Comparison of ENCODE assay signal across 11 cellular contexts in genomic region chr15:48520376-48521155, GRCh38.
DNase-seq lines count a peak whose midpoint lies in the region; ATAC-seq, FAIRE-seq and TF ChIP-seq lines count a peak whose summit lies in the region.
"Had no signal": no experiment of that assay in that cellular context is flagged by ENCODE, and none has a peak within 500 bp of the region (broad histone marks: within the 10 kb centered on the region; RNA-seq: fewer than 3 reads in every experiment).

No MANE protein-coding gene starts in this region.

- no peak overlapping the region for H3K9ac ChIP-seq in K562 (ENCODE audit: insufficient read depth in 1 of 2, low read depth in 2 of 2, low read length in 2 of 2)

- H3K36me3 ChIP-seq in K562 (ENCODE audit: control insufficient read depth, insufficient read depth, low read length) = no peaks in the 10 kb centered on the region

- no peak overlapping the region for H3K4me3 ChIP-seq in K562
- H3K4me3 ChIP-seq: thoracic aorta had no signal

- peak; percentile 46 for FAIRE-seq in K562 (lab: Jason Lieb, UNC)

- peak overlapping the region; percentile 62 for H2AFZ ChIP-seq in K562 (ENCODE audit: low read depth, low read length)

- intact Hi-C loops in K562 (cut with micrococcal nuclease) = loop anchor here (5.0 kb wide), 1 partner anchor 163 kb away; no protein-coding TSS in a partner anchor

- WGBS in K562 (ENCODE audit: insufficient coverage, low coverage, missing lambda C conversion rate) = 15% methylated on average over 15 of the region's 15 CpGs

- peak in 1 of 2 experiments; percentile 48; a peak in 2 of 4 replicates for TF ChIP-seq RAD21 in K562 (CRISPR knock-in tag; conservative IDR thresholded peaks at IDR 0.05 in 1 of 2, IDR thresholded peaks at IDR 0.05 in 1 of 2)

- CTCF ChIA-PET in K562 (lab: Yijun Ruan, JAX; ENCODE audit: low intra/inter-chr PET ratio) = interaction anchor here (0.6 kb wide), 1 partner anchor 163 kb away, joined by 3 read pairs; no protein-coding TSS in a partner anchor

- no peak for TF ChIP-seq EP300 in K562 (IDR thresholded peaks at IDR 0.05; ENCODE audit: low read length)

- TF ChIP-seq POLR2A in K562 (conservative IDR thresholded peaks at IDR 0.05) = no peak

- H3K79me2 ChIP-seq in K562 (ENCODE audit: control insufficient read depth, insufficient read depth, low read length) = no peaks in the 10 kb centered on the region

- no peak overlapping the region for H3K27ac ChIP-seq in K562 (ENCODE audit: extremely low read depth, low read depth, low read length)
- H3K27ac ChIP-seq: thoracic aorta had no signal

- POLR2A ChIA-PET in K562 (lab: Yijun Ruan, JAX) = interaction anchor here (0.6 to 0.8 kb wide), 3 partner anchors 14 to 144 kb away, joined by 3 read pairs; no protein-coding TSS in a partner anchor

- H3K9me1 ChIP-seq in K562 (ENCODE audit: control insufficient read depth, insufficient read depth, low read length) = no peaks in the 10 kb centered on the region

- ATAC-seq in K562 (peak; percentile 90), HG03439 (IDR thresholded peaks at IDR 0.05; ENCODE audit: unreplicated experiment) (no peak)
- ATAC-seq: activated CD8-positive, alpha-beta T cell treated with anti-CD3 and anti-CD28 coated beads for 36 hours had no signal

- no TSS peak for BruUV-seq in K562 (replicated peaks; lab: Mats Ljungman, UMichigan)

- in situ Hi-C loops in K562 (cut with MboI) = no loop called here
- in situ Hi-C loops in GM13976 (cut with MboI; ENCODE audit: low sequenced_read_pairs, unreplicated experiment) = no loop called here

- DNase-seq in ELF-1 (ENCODE audit: low read depth, low spot score) (peak; percentile 58), HuH-7 (ENCODE audit: low spot score) (peak; percentile 19), K562 (ENCODE audit: extremely low read depth in 1 of 4, low spot score in 3 of 4) (peak in 2 of 4 experiments; percentile 15 to 34), myocyte (ENCODE audit: low read depth) (peak; percentile 85), AML-193 (lab: John Stamatoyannopoulos, UW) (no peak), GM13976 (ENCODE audit: low spot score) (no peak)
- DNase-seq: activated CD8-positive, alpha-beta T cell treated with anti-CD3 and anti-CD28 coated beads for 36 hours; left cardiac atrium; NCI-H187 treated with DMSO at 0.1 percent for 48 hours had no signal

- no peaks in the 10 kb centered on the region for H3K4me1 ChIP-seq in K562 (replicated peaks in 1 of 2; ENCODE audit: control insufficient read depth in 2 of 2, insufficient read depth in 2 of 2, low read length in 2 of 2)

- TF ChIP-seq CTCF in K562 (IDR thresholded peaks at IDR 0.05 in 2 of 3, conservative IDR thresholded peaks at IDR 0.05 in 1 of 3; ENCODE audit: insufficient read depth in 2 of 3, low read depth in 1 of 3, low read length in 3 of 3) (peak; percentile 38 to 47 (median 41); a peak in 5 of 6 replicates), GM13976 (IDR thresholded peaks at IDR 0.05; ENCODE audit: borderline replicate concordance, control extremely low read depth, extremely low read depth, insufficient read depth, missing control alignments) (no peak)

- H3K9me3 ChIP-seq in K562 (replicated peaks; ENCODE audit: control insufficient read depth, insufficient read depth, low read depth, low read length) = no peaks in the 10 kb centered on the region
- H3K9me3 ChIP-seq: thoracic aorta had no signal

- H3K4me2 ChIP-seq in K562 (ENCODE audit: insufficient read depth, low read length) = no peak overlapping the region; the same call in 1 of the 2 replicates

- no peaks in the 10 kb centered on the region; a peak in 1 of 5 replicates for H3K27me3 ChIP-seq in K562 (ENCODE audit: control insufficient read depth in 2 of 2, insufficient read depth in 2 of 2, low read length in 2 of 2)

- H4K20me1 ChIP-seq in K562 (replicated peaks; ENCODE audit: control insufficient read depth, insufficient read depth, low read length) = no peaks in the 10 kb centered on the region

TF ChIP-seq in K562, 482 proteins besides CTCF, POLR2A, EP300 and RAD21:
- TF ChIP-seq HDAC3 (IDR thresholded peaks at IDR 0.05; ENCODE audit: borderline replicate concordance, partially characterized antibody) (no peak), SMC3 (conservative IDR thresholded peaks at IDR 0.05; ENCODE audit: insufficient read depth, low read depth, low read length) (0 out of 2 replicates have a peak, but pooled peaks have one; percentile 24)

Comparison
In these comparisons a context has a peak if more than half of its experiments do, and no peak if none do; other contexts are left out.
1. DNase-seq: peak in ELF-1 (single experiment), HuH-7 (single experiment) and myocyte (single experiment); none in AML-193 (0 of 2) and GM13976 (single experiment).